In the genomic region with DNA sequence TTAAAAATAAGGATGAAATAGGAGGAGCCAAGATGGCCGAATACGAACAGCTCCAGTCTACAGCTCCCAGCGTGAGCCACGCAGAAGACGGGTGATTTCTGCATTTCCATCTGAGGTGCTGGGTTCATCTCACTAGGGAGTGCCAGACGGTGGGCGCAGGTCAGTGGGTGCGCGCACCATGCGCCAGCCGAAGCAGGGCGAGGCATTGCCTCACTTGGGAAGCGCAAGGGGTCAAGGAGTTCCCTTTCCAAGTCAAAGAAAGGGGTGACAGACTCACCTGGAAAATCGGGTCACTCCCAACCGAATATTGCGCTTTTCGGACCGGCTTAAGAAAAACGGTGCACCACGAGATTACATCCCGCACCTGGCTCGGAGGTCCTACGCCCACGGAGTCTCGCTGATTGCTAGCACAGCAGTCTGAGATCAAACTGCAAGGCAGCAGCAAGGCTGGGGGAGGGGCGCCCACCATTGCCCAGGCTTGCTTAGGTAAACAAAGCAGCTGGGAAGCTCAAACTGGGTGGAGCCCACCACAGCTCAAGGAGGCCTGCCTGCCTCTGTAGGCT, we compare ENCODE assay signal across 1 cellular context.
A peak's percentile ranks its signal among the peaks of the same experiment; 100 is the strongest.
TF ChIP-seq lines count a peak whose summit lies in the region.

No MANE protein-coding gene starts in this region.

TF ChIP-seq in H1, 55 proteins besides CTCF, POLR2A, EP300 and RAD21:
- TF ChIP-seq TAF1 (IDR thresholded peaks at IDR 0.05; ENCODE audit: low read depth, low read length), result 0 out of 2 replicates have a peak, but pooled peaks have one; percentile 9
- peak; percentile 69 for TF ChIP-seq YY1 (IDR thresholded peaks at IDR 0.05; ENCODE audit: low read depth, low read length)
TF ChIP-seq in H1: peak in this region for 2; not testable (repeated sequence) for 53.
